8 cellular contexts compared by ENCODE assay signal in genomic region chr2:71223767-71224333, GRCh38. TPM values are rescaled to one million over a fixed set of nuclear protein-coding genes. Genes with fewer than 3 reads are reported as not detected.
DNase-seq lines count a peak whose midpoint lies in the region; ATAC-seq and TF ChIP-seq lines count a peak whose summit lies in the region.

No MANE protein-coding gene starts in this region.

- TF ChIP-seq CTCF in right lobe of liver (IDR thresholded peaks at IDR 0.05): peak; percentile 41 to 70 (median 63)

- no peaks in the 10 kb centered on the region for H3K9me3 ChIP-seq in right lobe of liver

- 22% methylated on average over 3 of the region's 3 CpGs for WGBS in right lobe of liver (ENCODE audit: insufficient coverage, low coverage, low lambda C conversion rate, missing lambda C conversion rate)

- DNase-seq in AML-193 (lab: John Stamatoyannopoulos, UW) (peak; percentile 60 to 64), H7 (peak; percentile 53), NCI-H82 treated with DMSO at 0.1 percent for 48 hours (lab: John Stamatoyannopoulos, UW; ENCODE audit: unreplicated experiment) (peak; percentile 82), cerebellar nuclear complex (lab: John Stamatoyannopoulos, UW) (peak; percentile 43 to 76), right lobe of liver (peak; percentile 67 to 76 (median 70))

- H3K27ac ChIP-seq in right lobe of liver: no peak overlapping the region

- ATAC-seq in right lobe of liver (peak; percentile 29 to 44 (median 36)), GM19324 (IDR thresholded peaks at IDR 0.05; ENCODE audit: low FRiP score, unreplicated experiment) (no peak), HG02885 (IDR thresholded peaks at IDR 0.05; ENCODE audit: poor library complexity, unreplicated experiment) (no peak), GM19455 (IDR thresholded peaks at IDR 0.05; ENCODE audit: unreplicated experiment) (no peak)

- intact Hi-C loops in right lobe of liver (cut with DNase I): no loop called here

- H3K36me3 ChIP-seq in H7 (replicated peaks; ENCODE audit: control insufficient read depth, insufficient read depth, low read length) (no peaks in the 10 kb centered on the region), right lobe of liver (no peaks in the 10 kb centered on the region)

- no peak for TF ChIP-seq POLR2A in right lobe of liver (IDR thresholded peaks at IDR 0.05)

- peaks cover 2% of the 10 kb centered on the region; the same call in 1 of the 2 replicates for H3K27me3 ChIP-seq in H7 (ENCODE audit: control insufficient read depth, insufficient read depth, low read length)
- H3K27me3 ChIP-seq in right lobe of liver: no peaks in the 10 kb centered on the region

- H3K4me3 ChIP-seq in H7 (ENCODE audit: insufficient read depth, low read depth, low read length): no peak overlapping the region
- H3K4me3 ChIP-seq in right lobe of liver: no peak overlapping the region

- peaks cover 0 to 7% (median 4%) of the 10 kb centered on the region in 4 donors for H3K4me1 ChIP-seq in right lobe of liver

RNA-seq across cellular contexts. Expression of gene PAIP2B, which starts 3.1 kb away (rescaled TPM):
- 3.7 and 5.7 TPM in 2 replicates for total RNA-seq in H7 (2014; rRNA removed; shearing (Covaris generic))
- total RNA-seq in right lobe of liver: 10 to 100 TPM in 5 of 6 experiments, 1 to 10 TPM in 1; 8.4 to 30.1 (median 15.3) TPM

Comparison
In these comparisons a context has a peak if more than half of its experiments do, and no peak if none do; other contexts are left out.
1. ATAC-seq: peak in right lobe of liver (4 of 4); none in GM19324 (single experiment), HG02885 (single experiment) and GM19455 (single experiment).
2. Peak in every context shown above with its lines, with median percentiles within 50 percentile points of each other: DNase-seq.